In the genomic region with DNA sequence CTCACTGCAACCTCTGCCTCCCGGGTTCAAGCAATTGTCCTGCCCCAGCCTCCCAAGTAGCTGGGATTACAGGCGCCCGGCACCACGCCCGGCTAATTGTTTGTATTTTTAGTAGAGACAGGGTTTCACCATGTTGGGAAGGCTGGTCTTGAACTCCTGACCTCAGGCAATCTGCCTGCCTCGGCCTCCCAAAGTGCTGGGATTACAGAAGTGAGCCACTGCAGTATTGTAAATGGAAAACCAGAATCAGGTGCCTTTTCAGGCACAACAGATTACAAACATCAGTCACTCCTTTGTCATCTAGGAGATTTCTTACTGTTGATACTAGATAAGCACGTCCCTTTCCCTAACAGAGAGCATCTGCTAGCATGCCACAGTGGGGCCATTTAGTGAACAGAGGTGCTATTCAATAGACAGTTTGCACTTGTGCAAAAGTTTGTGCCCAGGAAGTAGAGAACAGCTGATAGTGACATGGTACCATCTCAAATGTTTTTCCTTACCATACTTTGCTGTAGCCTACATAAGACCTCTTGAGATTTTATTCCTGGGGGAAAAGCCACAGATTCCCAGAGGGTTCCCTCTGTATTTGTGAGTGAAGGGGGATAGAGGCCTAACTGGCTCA, we compare ENCODE assay signal across 1 cellular context.
TF ChIP-seq lines count a peak whose summit lies in the region.

No MANE protein-coding gene starts in this region.

TF ChIP-seq in HepG2, 621 proteins besides CTCF, POLR2A, EP300 and RAD21 (continued from another document and continues in another):
- TF ChIP-seq, protein P1, sequence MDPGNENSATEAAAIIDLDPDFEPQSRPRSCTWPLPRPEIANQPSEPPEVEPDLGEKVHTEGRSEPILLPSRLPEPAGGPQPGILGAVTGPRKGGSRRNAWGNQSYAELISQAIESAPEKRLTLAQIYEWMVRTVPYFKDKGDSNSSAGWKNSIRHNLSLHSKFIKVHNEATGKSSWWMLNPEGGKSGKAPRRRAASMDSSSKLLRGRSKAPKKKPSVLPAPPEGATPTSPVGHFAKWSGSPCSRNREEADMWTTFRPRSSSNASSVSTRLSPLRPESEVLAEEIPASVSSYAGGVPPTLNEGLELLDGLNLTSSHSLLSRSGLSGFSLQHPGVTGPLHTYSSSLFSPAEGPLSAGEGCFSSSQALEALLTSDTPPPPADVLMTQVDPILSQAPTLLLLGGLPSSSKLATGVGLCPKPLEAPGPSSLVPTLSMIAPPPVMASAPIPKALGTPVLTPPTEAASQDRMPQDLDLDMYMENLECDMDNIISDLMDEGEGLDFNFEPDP (CRISPR knock-in tag; conservative IDR thresholded peaks at IDR 0.05), result no peak
- TF ChIP-seq, protein P2, sequence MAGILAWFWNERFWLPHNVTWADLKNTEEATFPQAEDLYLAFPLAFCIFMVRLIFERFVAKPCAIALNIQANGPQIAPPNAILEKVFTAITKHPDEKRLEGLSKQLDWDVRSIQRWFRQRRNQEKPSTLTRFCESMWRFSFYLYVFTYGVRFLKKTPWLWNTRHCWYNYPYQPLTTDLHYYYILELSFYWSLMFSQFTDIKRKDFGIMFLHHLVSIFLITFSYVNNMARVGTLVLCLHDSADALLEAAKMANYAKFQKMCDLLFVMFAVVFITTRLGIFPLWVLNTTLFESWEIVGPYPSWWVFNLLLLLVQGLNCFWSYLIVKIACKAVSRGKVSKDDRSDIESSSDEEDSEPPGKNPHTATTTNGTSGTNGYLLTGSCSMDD (CRISPR knock-in tag; IDR thresholded peaks at IDR 0.05), result no peak
- TF ChIP-seq PLRG1 (conservative IDR thresholded peaks at IDR 0.05), result no peak
- no peak for TF ChIP-seq ZNF776 (CRISPR knock-in tag; IDR thresholded peaks at IDR 0.05)
- no peak for TF ChIP-seq ATAD3A (CRISPR knock-in tag; IDR thresholded peaks at IDR 0.05)
- TF ChIP-seq JARID2 (CRISPR knock-in tag; IDR thresholded peaks at IDR 0.05; ENCODE audit: insufficient replicate concordance), result no peak
- no peak for TF ChIP-seq SMARCC2 (IDR thresholded peaks at IDR 0.05)
- TF ChIP-seq, protein P3, sequence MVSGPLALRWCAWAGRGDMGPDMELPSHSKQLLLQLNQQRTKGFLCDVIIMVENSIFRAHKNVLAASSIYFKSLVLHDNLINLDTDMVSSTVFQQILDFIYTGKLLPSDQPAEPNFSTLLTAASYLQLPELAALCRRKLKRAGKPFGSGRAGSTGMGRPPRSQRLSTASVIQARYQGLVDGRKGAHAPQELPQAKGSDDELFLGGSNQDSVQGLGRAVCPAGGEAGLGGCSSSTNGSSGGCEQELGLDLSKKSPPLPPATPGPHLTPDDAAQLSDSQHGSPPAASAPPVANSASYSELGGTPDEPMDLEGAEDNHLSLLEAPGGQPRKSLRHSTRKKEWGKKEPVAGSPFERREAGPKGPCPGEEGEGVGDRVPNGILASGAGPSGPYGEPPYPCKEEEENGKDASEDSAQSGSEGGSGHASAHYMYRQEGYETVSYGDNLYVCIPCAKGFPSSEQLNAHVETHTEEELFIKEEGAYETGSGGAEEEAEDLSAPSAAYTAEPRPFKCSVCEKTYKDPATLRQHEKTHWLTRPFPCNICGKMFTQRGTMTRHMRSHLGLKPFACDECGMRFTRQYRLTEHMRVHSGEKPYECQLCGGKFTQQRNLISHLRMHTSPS (CRISPR knock-in tag; IDR thresholded peaks at IDR 0.05; ENCODE audit: low read depth), result no peak
- TF ChIP-seq, protein P4, sequence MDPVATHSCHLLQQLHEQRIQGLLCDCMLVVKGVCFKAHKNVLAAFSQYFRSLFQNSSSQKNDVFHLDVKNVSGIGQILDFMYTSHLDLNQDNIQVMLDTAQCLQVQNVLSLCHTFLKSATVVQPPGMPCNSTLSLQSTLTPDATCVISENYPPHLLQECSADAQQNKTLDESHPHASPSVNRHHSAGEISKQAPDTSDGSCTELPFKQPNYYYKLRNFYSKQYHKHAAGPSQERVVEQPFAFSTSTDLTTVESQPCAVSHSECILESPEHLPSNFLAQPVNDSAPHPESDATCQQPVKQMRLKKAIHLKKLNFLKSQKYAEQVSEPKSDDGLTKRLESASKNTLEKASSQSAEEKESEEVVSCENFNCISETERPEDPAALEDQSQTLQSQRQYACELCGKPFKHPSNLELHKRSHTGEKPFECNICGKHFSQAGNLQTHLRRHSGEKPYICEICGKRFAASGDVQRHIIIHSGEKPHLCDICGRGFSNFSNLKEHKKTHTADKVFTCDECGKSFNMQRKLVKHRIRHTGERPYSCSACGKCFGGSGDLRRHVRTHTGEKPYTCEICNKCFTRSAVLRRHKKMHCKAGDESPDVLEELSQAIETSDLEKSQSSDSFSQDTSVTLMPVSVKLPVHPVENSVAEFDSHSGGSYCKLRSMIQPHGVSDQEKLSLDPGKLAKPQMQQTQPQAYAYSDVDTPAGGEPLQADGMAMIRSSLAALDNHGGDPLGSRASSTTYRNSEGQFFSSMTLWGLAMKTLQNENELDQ (CRISPR knock-in tag; IDR thresholded peaks at IDR 0.05; ENCODE audit: borderline replicate concordance), result no peak
- no peak for TF ChIP-seq YEATS4 (CRISPR knock-in tag; IDR thresholded peaks at IDR 0.05; ENCODE audit: borderline replicate concordance)
- TF ChIP-seq ZMYM2 (CRISPR knock-in tag; IDR thresholded peaks at IDR 0.05), result peak; percentile 74
- TF ChIP-seq, protein P5, sequence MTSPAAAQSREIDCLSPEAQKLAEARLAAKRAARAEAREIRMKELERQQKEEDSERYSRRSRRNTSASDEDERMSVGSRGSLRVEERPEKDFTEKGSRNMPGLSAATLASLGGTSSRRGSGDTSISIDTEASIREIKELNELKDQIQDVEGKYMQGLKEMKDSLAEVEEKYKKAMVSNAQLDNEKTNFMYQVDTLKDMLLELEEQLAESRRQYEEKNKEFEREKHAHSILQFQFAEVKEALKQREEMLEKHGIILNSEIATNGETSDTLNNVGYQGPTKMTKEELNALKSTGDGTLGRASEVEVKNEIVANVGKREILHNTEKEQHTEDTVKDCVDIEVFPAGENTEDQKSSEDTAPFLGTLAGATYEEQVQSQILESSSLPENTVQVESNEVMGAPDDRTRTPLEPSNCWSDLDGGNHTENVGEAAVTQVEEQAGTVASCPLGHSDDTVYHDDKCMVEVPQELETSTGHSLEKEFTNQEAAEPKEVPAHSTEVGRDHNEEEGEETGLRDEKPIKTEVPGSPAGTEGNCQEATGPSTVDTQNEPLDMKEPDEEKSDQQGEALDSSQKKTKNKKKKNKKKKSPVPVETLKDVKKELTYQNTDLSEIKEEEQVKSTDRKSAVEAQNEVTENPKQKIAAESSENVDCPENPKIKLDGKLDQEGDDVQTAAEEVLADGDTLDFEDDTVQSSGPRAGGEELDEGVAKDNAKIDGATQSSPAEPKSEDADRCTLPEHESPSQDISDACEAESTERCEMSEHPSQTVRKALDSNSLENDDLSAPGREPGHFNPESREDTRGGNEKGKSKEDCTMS (CRISPR knock-in tag; conservative IDR thresholded peaks at IDR 0.05), result no peak
- no peak for TF ChIP-seq SOX6 (IDR thresholded peaks at IDR 0.05)
- peak; percentile 50 for TF ChIP-seq SOX6 (CRISPR knock-in tag; IDR thresholded peaks at IDR 0.05)
- no peak for TF ChIP-seq ZNF567 (CRISPR knock-in tag; IDR thresholded peaks at IDR 0.05; ENCODE audit: borderline replicate concordance)
- TF ChIP-seq, protein P6, sequence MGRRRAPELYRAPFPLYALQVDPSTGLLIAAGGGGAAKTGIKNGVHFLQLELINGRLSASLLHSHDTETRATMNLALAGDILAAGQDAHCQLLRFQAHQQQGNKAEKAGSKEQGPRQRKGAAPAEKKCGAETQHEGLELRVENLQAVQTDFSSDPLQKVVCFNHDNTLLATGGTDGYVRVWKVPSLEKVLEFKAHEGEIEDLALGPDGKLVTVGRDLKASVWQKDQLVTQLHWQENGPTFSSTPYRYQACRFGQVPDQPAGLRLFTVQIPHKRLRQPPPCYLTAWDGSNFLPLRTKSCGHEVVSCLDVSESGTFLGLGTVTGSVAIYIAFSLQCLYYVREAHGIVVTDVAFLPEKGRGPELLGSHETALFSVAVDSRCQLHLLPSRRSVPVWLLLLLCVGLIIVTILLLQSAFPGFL (CRISPR knock-in tag; IDR thresholded peaks at IDR 0.05), result no peak
- peak; percentile 23; the same call in 1 of the 2 replicates for TF ChIP-seq TBX2 (CRISPR knock-in tag; IDR thresholded peaks at IDR 0.05; ENCODE audit: borderline replicate concordance)
- TF ChIP-seq ATF1 (CRISPR knock-in tag; IDR thresholded peaks at IDR 0.05), result no peak
- TF ChIP-seq JUND (CRISPR knock-in tag; IDR thresholded peaks at IDR 0.05), result no peak
- TF ChIP-seq ZNF577 (CRISPR knock-in tag; IDR thresholded peaks at IDR 0.05; ENCODE audit: borderline replicate concordance, low read depth), result no peak
- no peak for TF ChIP-seq MLLT10 (CRISPR knock-in tag; IDR thresholded peaks at IDR 0.05)
- TF ChIP-seq TARDBP (CRISPR knock-in tag; IDR thresholded peaks at IDR 0.05), result no peak
- peak; percentile 10 for TF ChIP-seq TEAD3 (CRISPR knock-in tag; optimal IDR thresholded peaks at IDR 0.05; ENCODE audit: borderline replicate concordance)
- no peak for TF ChIP-seq ZNF558 (CRISPR knock-in tag; IDR thresholded peaks at IDR 0.05; ENCODE audit: borderline replicate concordance)
- TF ChIP-seq SPEN (CRISPR knock-in tag; IDR thresholded peaks at IDR 0.05; ENCODE audit: low read depth), result no peak
- TF ChIP-seq ZFX (CRISPR knock-in tag; IDR thresholded peaks at IDR 0.05; ENCODE audit: low read depth), result no peak
- no peak for TF ChIP-seq KDM5A (IDR thresholded peaks at IDR 0.05; ENCODE audit: borderline replicate concordance, low read length)
- TF ChIP-seq, protein P7, sequence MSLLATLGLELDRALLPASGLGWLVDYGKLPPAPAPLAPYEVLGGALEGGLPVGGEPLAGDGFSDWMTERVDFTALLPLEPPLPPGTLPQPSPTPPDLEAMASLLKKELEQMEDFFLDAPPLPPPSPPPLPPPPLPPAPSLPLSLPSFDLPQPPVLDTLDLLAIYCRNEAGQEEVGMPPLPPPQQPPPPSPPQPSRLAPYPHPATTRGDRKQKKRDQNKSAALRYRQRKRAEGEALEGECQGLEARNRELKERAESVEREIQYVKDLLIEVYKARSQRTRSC (CRISPR knock-in tag; IDR thresholded peaks at IDR 0.05; ENCODE audit: low read depth), result no peak
- no peak for TF ChIP-seq SIX1 (CRISPR knock-in tag; IDR thresholded peaks at IDR 0.05; ENCODE audit: borderline replicate concordance)
- no peak for TF ChIP-seq ZNF768 (CRISPR knock-in tag; IDR thresholded peaks at IDR 0.05)
- no peak for TF ChIP-seq ZEB1 (IDR thresholded peaks at IDR 0.05; ENCODE audit: insufficient replicate concordance, low read depth)
- no peak for TF ChIP-seq ZNF737 (CRISPR knock-in tag; IDR thresholded peaks at IDR 0.05; ENCODE audit: borderline replicate concordance)
- TF ChIP-seq, protein P8, sequence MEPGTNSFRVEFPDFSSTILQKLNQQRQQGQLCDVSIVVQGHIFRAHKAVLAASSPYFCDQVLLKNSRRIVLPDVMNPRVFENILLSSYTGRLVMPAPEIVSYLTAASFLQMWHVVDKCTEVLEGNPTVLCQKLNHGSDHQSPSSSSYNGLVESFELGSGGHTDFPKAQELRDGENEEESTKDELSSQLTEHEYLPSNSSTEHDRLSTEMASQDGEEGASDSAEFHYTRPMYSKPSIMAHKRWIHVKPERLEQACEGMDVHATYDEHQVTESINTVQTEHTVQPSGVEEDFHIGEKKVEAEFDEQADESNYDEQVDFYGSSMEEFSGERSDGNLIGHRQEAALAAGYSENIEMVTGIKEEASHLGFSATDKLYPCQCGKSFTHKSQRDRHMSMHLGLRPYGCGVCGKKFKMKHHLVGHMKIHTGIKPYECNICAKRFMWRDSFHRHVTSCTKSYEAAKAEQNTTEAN (CRISPR knock-in tag; conservative IDR thresholded peaks at IDR 0.05), result peak; percentile 64; the same call in 1 of the 2 replicates
- TF ChIP-seq, protein P9, sequence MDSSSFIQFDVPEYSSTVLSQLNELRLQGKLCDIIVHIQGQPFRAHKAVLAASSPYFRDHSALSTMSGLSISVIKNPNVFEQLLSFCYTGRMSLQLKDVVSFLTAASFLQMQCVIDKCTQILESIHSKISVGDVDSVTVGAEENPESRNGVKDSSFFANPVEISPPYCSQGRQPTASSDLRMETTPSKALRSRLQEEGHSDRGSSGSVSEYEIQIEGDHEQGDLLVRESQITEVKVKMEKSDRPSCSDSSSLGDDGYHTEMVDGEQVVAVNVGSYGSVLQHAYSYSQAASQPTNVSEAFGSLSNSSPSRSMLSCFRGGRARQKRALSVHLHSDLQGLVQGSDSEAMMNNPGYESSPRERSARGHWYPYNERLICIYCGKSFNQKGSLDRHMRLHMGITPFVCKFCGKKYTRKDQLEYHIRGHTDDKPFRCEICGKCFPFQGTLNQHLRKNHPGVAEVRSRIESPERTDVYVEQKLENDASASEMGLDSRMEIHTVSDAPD (CRISPR knock-in tag; IDR thresholded peaks at IDR 0.05), result no peak
- TF ChIP-seq THYN1 (CRISPR knock-in tag; IDR thresholded peaks at IDR 0.05; ENCODE audit: borderline replicate concordance, low read depth), result no peak
- TF ChIP-seq ZNF292 (CRISPR knock-in tag; IDR thresholded peaks at IDR 0.05; ENCODE audit: borderline replicate concordance, low read depth), result no peak
- TF ChIP-seq, protein P10, sequence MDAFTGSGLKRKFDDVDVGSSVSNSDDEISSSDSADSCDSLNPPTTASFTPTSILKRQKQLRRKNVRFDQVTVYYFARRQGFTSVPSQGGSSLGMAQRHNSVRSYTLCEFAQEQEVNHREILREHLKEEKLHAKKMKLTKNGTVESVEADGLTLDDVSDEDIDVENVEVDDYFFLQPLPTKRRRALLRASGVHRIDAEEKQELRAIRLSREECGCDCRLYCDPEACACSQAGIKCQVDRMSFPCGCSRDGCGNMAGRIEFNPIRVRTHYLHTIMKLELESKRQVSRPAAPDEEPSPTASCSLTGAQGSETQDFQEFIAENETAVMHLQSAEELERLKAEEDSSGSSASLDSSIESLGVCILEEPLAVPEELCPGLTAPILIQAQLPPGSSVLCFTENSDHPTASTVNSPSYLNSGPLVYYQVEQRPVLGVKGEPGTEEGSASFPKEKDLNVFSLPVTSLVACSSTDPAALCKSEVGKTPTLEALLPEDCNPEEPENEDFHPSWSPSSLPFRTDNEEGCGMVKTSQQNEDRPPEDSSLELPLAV (CRISPR knock-in tag; conservative IDR thresholded peaks at IDR 0.05; ENCODE audit: low read depth), result no peak
- TF ChIP-seq ZBTB21 (CRISPR knock-in tag; IDR thresholded peaks at IDR 0.05), result no peak
- TF ChIP-seq SMC3 (IDR thresholded peaks at IDR 0.05; ENCODE audit: low read length), result no peak
- TF ChIP-seq FOXA1 (IDR thresholded peaks at IDR 0.05), result no peak
- TF ChIP-seq FOXA1 (CRISPR knock-in tag; IDR thresholded peaks at IDR 0.05), result 0 out of 2 replicates have a peak, but pooled peaks have one; percentile 9
- no peak for TF ChIP-seq RARG (CRISPR knock-in tag; IDR thresholded peaks at IDR 0.05; ENCODE audit: low read depth)
- no peak for TF ChIP-seq SOX13 (IDR thresholded peaks at IDR 0.05)
- TF ChIP-seq SOX13 (CRISPR knock-in tag; conservative IDR thresholded peaks at IDR 0.05 in 1 of 2, IDR thresholded peaks at IDR 0.05 in 1 of 2), result peak in 1 of 2 experiments; percentile 55; a peak in 1 of 4 replicates
- no peak for TF ChIP-seq ZNF75D (CRISPR knock-in tag; IDR thresholded peaks at IDR 0.05; ENCODE audit: borderline replicate concordance)
- TF ChIP-seq MED1 (CRISPR knock-in tag; IDR thresholded peaks at IDR 0.05), result no peak
- TF ChIP-seq SALL1 (CRISPR knock-in tag; IDR thresholded peaks at IDR 0.05), result no peak
- TF ChIP-seq, protein P11, sequence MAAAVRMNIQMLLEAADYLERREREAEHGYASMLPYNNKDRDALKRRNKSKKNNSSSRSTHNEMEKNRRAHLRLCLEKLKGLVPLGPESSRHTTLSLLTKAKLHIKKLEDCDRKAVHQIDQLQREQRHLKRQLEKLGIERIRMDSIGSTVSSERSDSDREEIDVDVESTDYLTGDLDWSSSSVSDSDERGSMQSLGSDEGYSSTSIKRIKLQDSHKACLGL (CRISPR knock-in tag; IDR thresholded peaks at IDR 0.05), result no peak
- TF ChIP-seq ZMAT3 (CRISPR knock-in tag; conservative IDR thresholded peaks at IDR 0.05), result no peak
- TF ChIP-seq, protein P12, sequence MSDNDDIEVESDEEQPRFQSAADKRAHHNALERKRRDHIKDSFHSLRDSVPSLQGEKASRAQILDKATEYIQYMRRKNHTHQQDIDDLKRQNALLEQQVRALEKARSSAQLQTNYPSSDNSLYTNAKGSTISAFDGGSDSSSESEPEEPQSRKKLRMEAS (IDR thresholded peaks at IDR 0.05), result no peak
- no peak for TF ChIP-seq CBX5 (CRISPR knock-in tag; IDR thresholded peaks at IDR 0.05; ENCODE audit: borderline replicate concordance)
